ENCODE assay signal across 34 cellular contexts in the genomic region with DNA sequence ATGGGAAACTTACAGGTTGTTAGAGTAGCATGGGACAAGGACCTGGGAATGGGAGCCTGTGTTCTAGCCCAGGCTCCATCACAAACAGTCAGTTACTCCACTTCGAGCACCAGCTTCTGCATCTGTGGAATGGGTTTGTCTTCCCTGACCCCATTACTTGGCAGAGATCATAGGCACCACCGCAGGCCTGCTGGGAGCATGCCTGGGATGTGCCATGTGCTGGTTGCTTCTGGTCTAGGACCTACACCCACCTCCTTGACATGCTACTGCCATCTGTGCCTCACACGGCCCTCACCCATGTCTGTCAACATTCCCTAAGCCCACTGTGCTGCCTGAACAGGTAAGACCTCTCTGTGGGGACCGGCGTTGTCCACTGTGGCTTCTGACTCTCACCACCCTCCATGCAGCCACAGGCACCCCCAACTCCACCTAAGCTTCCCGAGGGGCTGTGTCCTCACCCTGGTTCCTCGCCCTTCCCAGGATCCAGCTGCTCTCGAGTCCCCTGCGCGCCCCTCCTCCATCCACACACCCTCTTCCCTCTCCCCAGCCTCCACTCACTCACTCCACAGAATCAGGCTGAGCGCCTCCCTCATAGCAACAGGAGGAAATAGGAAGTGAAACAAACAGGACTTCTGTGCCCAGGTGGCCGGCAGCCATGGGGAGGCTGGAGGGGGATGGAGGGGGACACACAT.
DNase-seq lines count a peak whose midpoint lies in the region; ATAC-seq, FAIRE-seq and TF ChIP-seq lines count a peak whose summit lies in the region.
"Had no signal": no experiment of that assay in that cellular context is flagged by ENCODE, and none has a peak within 500 bp of the region (broad histone marks: within the 10 kb centered on the region; RNA-seq: fewer than 3 reads in every experiment).

No MANE protein-coding gene starts in this region.

- peak; percentile 87 for FAIRE-seq in urothelium cell line (lab: Jason Lieb, UNC)
- FAIRE-seq: A204.1, endometrium had no signal

- no peaks in the 10 kb centered on the region for H3K36me3 ChIP-seq in right atrium auricular region
- no peaks in the 10 kb centered on the region for H3K36me3 ChIP-seq in OCI-LY7 (ENCODE audit: insufficient read depth, low read length)
- H3K36me3 ChIP-seq: ascending aorta, esophagus squamous epithelium, sigmoid colon, suprapubic skin had no signal

- no peaks in the 10 kb centered on the region for H3K27me3 ChIP-seq in right atrium auricular region
- H3K27me3 ChIP-seq: ascending aorta, sigmoid colon, suprapubic skin had no signal

- intact Hi-C loops in Right ventricle myocardium inferior (cut with DNase I) (no loop called here), OCI-LY7 (cut with micrococcal nuclease; ENCODE audit: unreplicated experiment) (no loop called here)

- H2AFZ ChIP-seq in OCI-LY7 (ENCODE audit: low read length) = no peak overlapping the region

- peaks cover 0 to 8% of the 10 kb centered on the region in 2 donors for H3K9me3 ChIP-seq in right atrium auricular region
- H3K9me3 ChIP-seq in OCI-LY7 (ENCODE audit: low read length) = peaks cover 14% of the 10 kb centered on the region
- H3K9me3 ChIP-seq: ascending aorta, SK-N-SH had no signal

- H3K9me2 ChIP-seq in OCI-LY7 (ENCODE audit: insufficient read depth, low read length) = no peaks in the 10 kb centered on the region
- H3K9me2 ChIP-seq: SK-N-SH had no signal

- BruUV-seq in OCI-LY7 (replicated peaks; lab: Mats Ljungman, UMichigan) = no TSS peak

- ATAC-seq in Right ventricle myocardium inferior (peak; percentile 16), HG02642 (IDR thresholded peaks at IDR 0.05; ENCODE audit: poor library complexity, unreplicated experiment) (no peak), HG03439 (IDR thresholded peaks at IDR 0.05; ENCODE audit: unreplicated experiment) (no peak)
- ATAC-seq: left lobe of liver; stimulated activated naive B cell treated with anti-CD40 and anti-IgM and Interleukin-4, amounts not matched to agents 10 μg/mL and 1 μg/mL and 100 μg/mL, for 72 hours; T-helper 17 cell had no signal

- H4K20me1 ChIP-seq in OCI-LY7 (ENCODE audit: insufficient read depth, low read length) = no peaks in the 10 kb centered on the region

- TF ChIP-seq CTCF in right atrium auricular region (IDR thresholded peaks at IDR 0.05) (no peak), OCI-LY7 (conservative IDR thresholded peaks at IDR 0.05; ENCODE audit: low read length) (no peak)

- H3K4me1 ChIP-seq in right atrium auricular region (no peaks in the 10 kb centered on the region), OCI-LY7 (ENCODE audit: insufficient read depth, low read length, poor library complexity, severe bottlenecking) (no peaks in the 10 kb centered on the region)
- H3K4me1 ChIP-seq: ascending aorta, esophagus squamous epithelium, sigmoid colon, suprapubic skin had no signal

- H3K4me3 ChIP-seq in right atrium auricular region = no peak overlapping the region
- H3K4me3 ChIP-seq in OCI-LY7 (ENCODE audit: low read depth, low read length, poor library complexity, severe bottlenecking) = no peak overlapping the region
- H3K4me3 ChIP-seq: ascending aorta, esophagus squamous epithelium, sigmoid colon, suprapubic skin had no signal

- H3K27ac ChIP-seq in right atrium auricular region (no peak overlapping the region), OCI-LY7 (ENCODE audit: low read depth, low read length, poor library complexity, severe bottlenecking) (no peak overlapping the region)
- H3K27ac ChIP-seq: ascending aorta, esophagus squamous epithelium, sigmoid colon, suprapubic skin had no signal

- CTCF ChIA-PET in OCI-LY7 (lab: Charles Lee; ENCODE audit: unreplicated experiment) = no interaction called here

- H3K4me2 ChIP-seq in OCI-LY7 (ENCODE audit: low read length) = no peak overlapping the region
- H3K4me2 ChIP-seq: SK-N-SH had no signal

- POLR2A ChIA-PET in OCI-LY7 (lab: Charles Lee) = no interaction called here

- H3K79me2 ChIP-seq in OCI-LY7 (ENCODE audit: insufficient read depth, low read depth, low read length) = no peaks in the 10 kb centered on the region

- DNase-seq in Right ventricle myocardium inferior (ENCODE audit: missing footprints) = no peak
- no peak for DNase-seq in right atrium auricular region (ENCODE audit: low spot score)
- DNase-seq in OCI-LY7 (ENCODE audit: low spot score) = peak; percentile 19
- DNase-seq in iPS DF 19.7 (ENCODE audit: low read depth, low spot score) = peak; percentile 73
- no peak for DNase-seq in urothelium cell line (ENCODE audit: low spot score)
- no peak for DNase-seq in germinal center (ENCODE audit: low spot score)
- DNase-seq: activated CD4-positive, alpha-beta T cell treated with anti-CD3 and anti-CD28 coated beads for 4 hours; activated CD8-positive, alpha-beta memory T cell treated with anti-CD3 and anti-CD28 coated beads for 24 hours; activated effector memory CD4-positive, alpha-beta T cell treated with anti-CD3 and anti-CD28 coated beads, Interleukin-2, amount 50 U/mL, for 16 hours; activated naive CD8-positive, alpha-beta T cell treated with anti-CD3 and anti-CD28 coated beads for 36 hours; activated T-cell treated with anti-CD3 and anti-CD28 coated beads, Interleukin-2, amount 50 U/mL, for 1 hour; caudate nucleus; CD4-positive, alpha-beta memory T cell; dermis blood vessel endothelial cell; esophagus squamous epithelium; foreskin melanocyte; H7; KG1; mesendoderm; NCI-H1048; NCI-H187 treated with DMSO at 0.1 percent for 48 hours; NCI-H526; NK-92 treated with Interleukin-12 subunit alpha and Interleukin-12 subunit beta, amount 100 ng/mL, for 24 hours; sigmoid colon; SK-N-SH; stimulated activated naive B cell treated with anti-CD40 and anti-IgM and Interleukin-4, amounts not matched to agents 10 μg/mL and 1 μg/mL and 100 μg/mL, for 72 hours; T-helper 17 cell had no signal

Comparison
In these comparisons a context has a peak if more than half of its experiments do, and no peak if none do; other contexts are left out.
1. DNase-seq: peak in OCI-LY7 (single experiment) and iPS DF 19.7 (single experiment); none in Right ventricle myocardium inferior (single experiment), right atrium auricular region (single experiment), urothelium cell line (single experiment) and germinal center (single experiment).